Comparison of ENCODE assay signal across 14 cellular contexts in the genomic region with DNA sequence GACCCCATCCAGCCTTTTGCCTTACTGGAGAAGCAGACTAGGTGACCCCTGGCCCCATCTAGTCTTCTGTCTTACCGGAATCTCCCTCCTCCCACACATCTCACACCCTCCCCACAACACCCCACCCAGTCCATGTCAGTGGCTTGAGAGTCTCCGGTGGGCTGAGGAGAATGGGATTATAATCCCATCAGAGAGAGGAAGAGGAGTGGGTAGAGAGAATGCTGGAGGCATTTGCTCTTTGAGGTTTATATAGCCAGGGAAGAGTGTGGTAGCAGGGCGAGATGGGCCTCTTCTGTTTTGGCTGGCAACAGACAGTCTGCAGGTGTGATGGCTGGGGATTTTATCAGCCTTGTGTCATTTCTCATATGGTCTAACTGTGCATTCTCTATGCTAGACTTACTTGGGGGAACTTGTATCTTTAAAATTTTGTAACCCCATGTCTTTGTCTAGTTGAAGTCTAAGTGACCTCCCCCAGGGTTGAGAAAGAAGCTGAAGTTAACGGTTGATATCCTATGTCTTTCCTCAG. TPM values are rescaled to one million over a fixed set of nuclear protein-coding genes. Genes with fewer than 3 reads are reported as not detected.
DNase-seq lines count a peak whose midpoint lies in the region; ATAC-seq and TF ChIP-seq lines count a peak whose summit lies in the region.
"Had no signal": no experiment of that assay in that cellular context is flagged by ENCODE, and none has a peak within 500 bp of the region (broad histone marks: within the 10 kb centered on the region; RNA-seq: fewer than 3 reads in every experiment).

No MANE protein-coding gene starts in this region.

- peaks cover 43 to 50% of the 10 kb centered on the region in 2 donors for H3K4me1 Mint-ChIP-seq in natural killer cell

- no peak overlapping the region for H3K4me3 ChIP-seq in HAP-1
- H3K4me3 ChIP-seq: breast epithelium, vagina had no signal

- TF ChIP-seq CTCF in natural killer cell (IDR thresholded peaks at IDR 0.05) = no peak

- no peaks in the 10 kb centered on the region for H3K9me3 Mint-ChIP-seq in natural killer cell

- in situ Hi-C loops in HAP-1 (cut with MboI; ENCODE audit: low sequenced_read_pairs) = loop anchor here (25.0 kb wide), 1 partner anchor 368 kb away; no protein-coding TSS in a partner anchor

- peaks cover 4% of the 10 kb centered on the region for H3K4me1 ChIP-seq in HAP-1
- H3K4me1 ChIP-seq: breast epithelium, vagina had no signal

- ATAC-seq in GM18858 (IDR thresholded peaks at IDR 0.05; ENCODE audit: unreplicated experiment) (peak; percentile 41), HG02759 (IDR thresholded peaks at IDR 0.05; ENCODE audit: unreplicated experiment) (peak; percentile 44), natural killer cell (peak; percentile 29 to 60 (median 48)), GM19452 (IDR thresholded peaks at IDR 0.05; ENCODE audit: unreplicated experiment) (no peak)

- peak overlapping the region in 1 of 2 donors; percentile 36 for H3K27ac Mint-ChIP-seq in natural killer cell

- H3K36me3 Mint-ChIP-seq in natural killer cell = no peaks in the 10 kb centered on the region

- peaks cover 0 to 24% of the 10 kb centered on the region in 2 donors for H3K27me3 Mint-ChIP-seq in natural killer cell (ENCODE audit: low read depth in 2 of 2)

- H3K9me3 ChIP-seq in HAP-1 = no peaks in the 10 kb centered on the region
- H3K9me3 ChIP-seq: breast epithelium, vagina had no signal

- intact Hi-C loops in natural killer cell (cut with micrococcal nuclease) = no loop called here

- H3K4me3 Mint-ChIP-seq in natural killer cell = peak overlapping the region; percentile 53

- no peaks in the 10 kb centered on the region for H3K27me3 ChIP-seq in HAP-1 (ENCODE audit: low read depth)
- H3K27me3 ChIP-seq: breast epithelium, vagina had no signal

- H3K36me3 ChIP-seq in HAP-1 (replicated peaks) = peaks cover 7% of the 10 kb centered on the region
- H3K36me3 ChIP-seq: breast epithelium, vagina had no signal

- peak; percentile 30 to 54 for DNase-seq in NOMO-1 (lab: John Stamatoyannopoulos, UW; ENCODE audit: unreplicated experiment in 2 of 2)
- no peak for DNase-seq in natural killer cell
- no peak for DNase-seq in effector CD8-positive, alpha-beta T cell (lab: John Stamatoyannopoulos, UW)
- DNase-seq in DMS 273 (lab: John Stamatoyannopoulos, UW; ENCODE audit: unreplicated experiment) = no peak
- DNase-seq in HAP-1 (ENCODE audit: low spot score in 2 of 2) = no peak
- DNase-seq: activated CD4-positive, alpha-beta T cell treated with anti-CD3 and anti-CD28 coated beads, Interleukin-2, amount 50 U/mL, for 48 hours; DMS79 treated with DMSO at 0.1 percent for 48 hours; kidney glomerular epithelial cell; NCI-H146 had no signal

RNA-seq across cellular contexts. Expression of a gene that starts 50.3 kb away (rescaled TPM):
- total RNA-seq in natural killer cell = 10 to 100 TPM in 1 of 3 donors, 1 to 10 TPM in 2; 5.9 to 10.3 (median 8.8) TPM

Comparison
In these comparisons a context has a peak if more than half of its experiments do, and no peak if none do; other contexts are left out.
1. DNase-seq: peak in NOMO-1 (2 of 2); none in natural killer cell (single experiment), effector CD8-positive, alpha-beta T cell (single experiment), DMS 273 (single experiment) and HAP-1 (0 of 2).